Comparison of ENCODE assay signal across 1 cellular context in the genomic region with DNA sequence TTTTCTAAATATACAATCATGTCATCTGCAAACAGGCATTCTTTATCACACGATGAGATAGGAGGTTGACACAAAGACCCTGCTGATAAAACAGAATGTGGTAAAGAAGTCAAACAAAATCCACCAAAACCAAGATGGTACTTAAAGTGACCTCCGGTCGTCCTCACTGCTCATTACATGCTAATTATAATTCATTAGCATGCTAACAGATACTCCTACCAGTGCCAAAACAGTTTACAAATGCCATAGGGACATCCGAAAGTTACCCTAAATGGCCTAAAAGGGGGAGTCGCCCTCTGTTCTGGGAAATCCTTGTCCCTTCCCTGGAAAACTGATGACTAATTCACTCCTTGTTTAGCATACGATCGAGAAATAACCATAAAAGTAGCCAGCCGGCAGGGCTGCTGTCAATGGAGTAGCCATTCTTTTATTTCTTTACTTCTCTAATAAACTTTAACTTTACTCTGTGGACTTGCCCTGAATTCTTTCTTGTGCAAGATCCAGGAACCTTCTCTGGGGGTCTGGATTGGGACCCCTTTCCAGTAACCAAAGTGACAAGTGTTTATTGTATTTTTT.
TF ChIP-seq lines count a peak whose summit lies in the region.

No MANE protein-coding gene starts in this region.

TF ChIP-seq in K562, 482 proteins besides CTCF, POLR2A, EP300 and RAD21 (continued from another document and continues in another):
- TF ChIP-seq TRIM25 (IDR thresholded peaks at IDR 0.05; ENCODE audit: borderline replicate concordance) (no peak), E4F1 (CRISPR knock-in tag; IDR thresholded peaks at IDR 0.05; ENCODE audit: borderline replicate concordance) (no peak), FOXM1 (IDR thresholded peaks at IDR 0.05; ENCODE audit: low read depth) (0 out of 2 replicates have a peak, but pooled peaks have one; percentile 35), FOXM1 (CRISPR knock-in tag; IDR thresholded peaks at IDR 0.05; ENCODE audit: low read depth) (no peak), MTA3 (IDR thresholded peaks at IDR 0.05; ENCODE audit: borderline replicate concordance) (peak; percentile 74; the same call in 1 of the 2 replicates), AFF4 (CRISPR knock-in tag; IDR thresholded peaks at IDR 0.05) (no peak), NFRKB (IDR thresholded peaks at IDR 0.05; ENCODE audit: low read depth) (peak; percentile 52; the same call in 1 of the 2 replicates), ZBTB26 (CRISPR knock-in tag; IDR thresholded peaks at IDR 0.05) (no peak), ZNF431 (CRISPR knock-in tag; IDR thresholded peaks at IDR 0.05) (no peak), EP400 (IDR thresholded peaks at IDR 0.05) (peak; percentile 41; the same call in 1 of the 2 replicates), ARID1B (IDR thresholded peaks at IDR 0.05) (peak; percentile 88), JUND (IDR thresholded peaks at IDR 0.05; ENCODE audit: borderline replicate concordance, low read depth, low read length) (peak; percentile 98), JUND (tag; IDR thresholded peaks at IDR 0.05; ENCODE audit: borderline replicate concordance, low read depth, low read length) (peak; percentile 97; the same call in 2 of the 3 replicates), TAF9B (IDR thresholded peaks at IDR 0.05; ENCODE audit: partially characterized antibody) (peak; percentile 23), TEAD4 (IDR thresholded peaks at IDR 0.05; ENCODE audit: low read length) (peak; percentile 15; the same call in 1 of the 2 replicates), TEAD4 (CRISPR knock-in tag; IDR thresholded peaks at IDR 0.05; ENCODE audit: borderline replicate concordance) (no peak), THRAP3 (IDR thresholded peaks at IDR 0.05; ENCODE audit: borderline replicate concordance) (no peak), MAFG (tag; conservative IDR thresholded peaks at IDR 0.05) (peak; percentile 32; the same call in 1 of the 2 replicates), MEF2D (tag; conservative IDR thresholded peaks at IDR 0.05; ENCODE audit: low read depth) (peak; percentile 67; the same call in 1 of the 2 replicates), SREBF1 (IDR thresholded peaks at IDR 0.05; ENCODE audit: borderline replicate concordance, low read depth, low read length) (no peak), NR4A1 (CRISPR knock-in tag; IDR thresholded peaks at IDR 0.05) (no peak), NR4A1 (tag; IDR thresholded peaks at IDR 0.05) (peak; percentile 78), POLR2G (IDR thresholded peaks at IDR 0.05; ENCODE audit: low read depth, low read length) (no peak), CXXC5 (CRISPR knock-in tag; IDR thresholded peaks at IDR 0.05) (peak; percentile 39), HSF4 (CRISPR knock-in tag; IDR thresholded peaks at IDR 0.05; ENCODE audit: borderline replicate concordance) (no peak), MLLT1 (IDR thresholded peaks at IDR 0.05) (peak in 1 of 2 experiments; percentile 97; a peak in 2 of 4 replicates), CREB3 (tag; conservative IDR thresholded peaks at IDR 0.05; ENCODE audit: low read depth) (peak; percentile 87), POLR2B (IDR thresholded peaks at IDR 0.05; ENCODE audit: low read depth, partially characterized antibody) (no peak), KDM1A (IDR thresholded peaks at IDR 0.05) (peak in 1 of 2 experiments; percentile 22; a peak in 1 of 4 replicates), TCF15 (CRISPR knock-in tag; IDR thresholded peaks at IDR 0.05) (no peak), SPI1 (IDR thresholded peaks at IDR 0.05; ENCODE audit: borderline replicate concordance, low read depth, low read length) (no peak), LEF1 (IDR thresholded peaks at IDR 0.05) (0 out of 2 replicates have a peak, but pooled peaks have one; percentile 74), BACH1 (tag; IDR thresholded peaks at IDR 0.05) (no peak; the same call in 1 of the 2 replicates), ZBTB17 (CRISPR knock-in tag; IDR thresholded peaks at IDR 0.05) (peak; percentile 98), ZNF507 (tag; conservative IDR thresholded peaks at IDR 0.05) (no peak), RFX1 (IDR thresholded peaks at IDR 0.05) (peak; percentile 35), ELF1 (tag; IDR thresholded peaks at IDR 0.05) (no peak), ZNF586 (CRISPR knock-in tag; conservative IDR thresholded peaks at IDR 0.05) (no peak), SMAD3 (CRISPR knock-in tag; conservative IDR thresholded peaks at IDR 0.05) (no peak), ATF7 (IDR thresholded peaks at IDR 0.05) (peak; percentile 86), L3MBTL2 (IDR thresholded peaks at IDR 0.05) (peak; percentile 50; the same call in 1 of the 2 replicates), DDX20 (tag; IDR thresholded peaks at IDR 0.05; ENCODE audit: low read depth) (peak; percentile 84), GATAD2B (IDR thresholded peaks at IDR 0.05; ENCODE audit: borderline replicate concordance) (peak; percentile 18; the same call in 1 of the 2 replicates)
- TF ChIP-seq, protein P1, sequence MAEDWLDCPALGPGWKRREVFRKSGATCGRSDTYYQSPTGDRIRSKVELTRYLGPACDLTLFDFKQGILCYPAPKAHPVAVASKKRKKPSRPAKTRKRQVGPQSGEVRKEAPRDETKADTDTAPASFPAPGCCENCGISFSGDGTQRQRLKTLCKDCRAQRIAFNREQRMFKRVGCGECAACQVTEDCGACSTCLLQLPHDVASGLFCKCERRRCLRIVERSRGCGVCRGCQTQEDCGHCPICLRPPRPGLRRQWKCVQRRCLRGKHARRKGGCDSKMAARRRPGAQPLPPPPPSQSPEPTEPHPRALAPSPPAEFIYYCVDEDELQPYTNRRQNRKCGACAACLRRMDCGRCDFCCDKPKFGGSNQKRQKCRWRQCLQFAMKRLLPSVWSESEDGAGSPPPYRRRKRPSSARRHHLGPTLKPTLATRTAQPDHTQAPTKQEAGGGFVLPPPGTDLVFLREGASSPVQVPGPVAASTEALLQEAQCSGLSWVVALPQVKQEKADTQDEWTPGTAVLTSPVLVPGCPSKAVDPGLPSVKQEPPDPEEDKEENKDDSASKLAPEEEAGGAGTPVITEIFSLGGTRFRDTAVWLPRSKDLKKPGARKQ (CRISPR knock-in tag; IDR thresholded peaks at IDR 0.05), result no peak
- TF ChIP-seq, protein P2, sequence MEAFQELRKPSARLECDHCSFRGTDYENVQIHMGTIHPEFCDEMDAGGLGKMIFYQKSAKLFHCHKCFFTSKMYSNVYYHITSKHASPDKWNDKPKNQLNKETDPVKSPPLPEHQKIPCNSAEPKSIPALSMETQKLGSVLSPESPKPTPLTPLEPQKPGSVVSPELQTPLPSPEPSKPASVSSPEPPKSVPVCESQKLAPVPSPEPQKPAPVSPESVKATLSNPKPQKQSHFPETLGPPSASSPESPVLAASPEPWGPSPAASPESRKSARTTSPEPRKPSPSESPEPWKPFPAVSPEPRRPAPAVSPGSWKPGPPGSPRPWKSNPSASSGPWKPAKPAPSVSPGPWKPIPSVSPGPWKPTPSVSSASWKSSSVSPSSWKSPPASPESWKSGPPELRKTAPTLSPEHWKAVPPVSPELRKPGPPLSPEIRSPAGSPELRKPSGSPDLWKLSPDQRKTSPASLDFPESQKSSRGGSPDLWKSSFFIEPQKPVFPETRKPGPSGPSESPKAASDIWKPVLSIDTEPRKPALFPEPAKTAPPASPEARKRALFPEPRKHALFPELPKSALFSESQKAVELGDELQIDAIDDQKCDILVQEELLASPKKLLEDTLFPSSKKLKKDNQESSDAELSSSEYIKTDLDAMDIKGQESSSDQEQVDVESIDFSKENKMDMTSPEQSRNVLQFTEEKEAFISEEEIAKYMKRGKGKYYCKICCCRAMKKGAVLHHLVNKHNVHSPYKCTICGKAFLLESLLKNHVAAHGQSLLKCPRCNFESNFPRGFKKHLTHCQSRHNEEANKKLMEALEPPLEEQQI (IDR thresholded peaks at IDR 0.05), result peak; percentile 59; the same call in 1 of the 2 replicates
- TF ChIP-seq, protein P3, sequence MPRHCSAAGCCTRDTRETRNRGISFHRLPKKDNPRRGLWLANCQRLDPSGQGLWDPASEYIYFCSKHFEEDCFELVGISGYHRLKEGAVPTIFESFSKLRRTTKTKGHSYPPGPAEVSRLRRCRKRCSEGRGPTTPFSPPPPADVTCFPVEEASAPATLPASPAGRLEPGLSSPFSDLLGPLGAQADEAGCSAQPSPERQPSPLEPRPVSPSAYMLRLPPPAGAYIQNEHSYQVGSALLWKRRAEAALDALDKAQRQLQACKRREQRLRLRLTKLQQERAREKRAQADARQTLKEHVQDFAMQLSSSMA (CRISPR knock-in tag; IDR thresholded peaks at IDR 0.05), result no peak
